Comparison of ENCODE assay signal across 31 cellular contexts in the genomic region with DNA sequence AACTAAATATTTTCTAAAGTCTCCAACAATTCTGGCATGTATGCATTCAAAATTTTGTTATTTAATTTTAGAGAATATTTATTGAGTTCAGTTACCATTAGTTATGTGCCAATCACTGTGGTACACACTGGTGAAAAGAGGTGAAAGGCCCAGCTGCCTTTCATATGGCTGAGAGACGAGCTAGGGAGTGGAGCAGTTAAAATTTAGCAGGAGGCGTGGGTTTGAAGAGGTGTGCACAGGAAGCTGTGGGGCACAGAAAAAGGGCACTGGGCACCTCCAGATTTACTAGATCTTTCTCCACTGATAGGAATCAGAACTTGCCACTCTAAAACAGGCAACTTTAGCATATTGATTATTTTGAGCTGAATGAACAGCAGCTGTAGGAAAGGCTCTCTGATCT.
"Had no signal": no experiment of that assay in that cellular context is flagged by ENCODE, and none has a peak within 500 bp of the region (broad histone marks: within the 10 kb centered on the region; RNA-seq: fewer than 3 reads in every experiment).

No MANE protein-coding gene starts in this region.

- H3K4me1 ChIP-seq: adrenal gland, body of pancreas, breast epithelium had no signal

- DNase-seq: activated B cell treated with CpG ODN at 0.5 μM for 24 hours; activated CD4-positive, alpha-beta memory T cell treated with anti-CD3 and anti-CD28 coated beads for 36 hours; activated CD4-positive, alpha-beta T cell treated with anti-CD3 and anti-CD28 coated beads for 4 hours; activated CD4-positive, alpha-beta T cell treated with anti-CD3 and anti-CD28 coated beads, Interleukin-2, amount 10 ng/mL, durations not matched to agents 24 days and 14 days; activated CD4-positive, alpha-beta T cell treated with anti-CD3 and anti-CD28 coated beads, Interleukin-2, amount 50 U/mL, for 1 hour; activated CD4-positive, alpha-beta T cell treated with anti-CD3 and anti-CD28 coated beads, Interleukin-2, amount 50 U/mL, for 4 hours; activated CD4-positive, CD25-positive, alpha-beta regulatory T cell treated with anti-CD3 and anti-CD28 coated beads, Interleukin-2, amount 50 U/mL, for 72 hours; activated CD8-positive, alpha-beta memory T cell treated with anti-CD3 and anti-CD28 coated beads, Interleukin-2, amount 50 U/mL, for 4 hours; activated CD8-positive, alpha-beta T cell treated with anti-CD3 and anti-CD28 coated beads for 36 hours; activated effector memory CD4-positive, alpha-beta T cell treated with anti-CD3 and anti-CD28 coated beads, Interleukin-2, amount 50 U/mL, for 16 hours; activated gamma-delta T cell treated with Interleukin-2 at 50 U/mL for 16 hours; activated naive CD4-positive, alpha-beta T cell; activated naive CD4-positive, alpha-beta T cell treated with anti-CD3 and anti-CD28 coated beads for 36 hours; activated naive CD4-positive, alpha-beta T cell treated with anti-CD3 and anti-CD28 coated beads, Interleukin-2, amount 50 U/mL, for 16 hours; activated naive CD8-positive, alpha-beta T cell treated with anti-CD3 and anti-CD28 coated beads for 36 hours; activated T-cell treated with anti-CD3 and anti-CD28 coated beads for 4 hours; activated T-cell treated with anti-CD3 and anti-CD28 coated beads, Interleukin-2, amount 50 U/mL, for 1 hour; activated T-cell treated with anti-CD3 and anti-CD28 coated beads, Interleukin-2, amount 50 U/mL, for 4 hours; activated T-cell treated with anti-CD3 and anti-CD28 coated beads, Interleukin-2, amount 50 U/mL, for 72 hours; adrenal gland; amniotic stem cell; aorta; body of pancreas; brain microvascular endothelial cell; central memory CD4-positive, alpha-beta T cell; T-helper 9 cell had no signal

- H3K36me3 ChIP-seq: adrenal gland, brain microvascular endothelial cell, breast epithelium had no signal

- H3K9me3 ChIP-seq: adrenal gland had no signal

- ATAC-seq: activated CD8-positive, alpha-beta T cell treated with anti-CD3 and anti-CD28 coated beads for 36 hours; activated naive CD4-positive, alpha-beta T cell treated with anti-CD3 and anti-CD28 coated beads, Interleukin-2, amount 50 U/mL, for 72 hours; activated T-cell treated with anti-CD3 and anti-CD28 coated beads, Interleukin-2, amount 50 U/mL, for 4 hours; activated T-cell treated with anti-CD3 and anti-CD28 coated beads, Interleukin-2, amount 50 U/mL, for 72 hours; activated T-helper 17 cell treated with anti-CD3 and anti-CD28 coated beads, Interleukin-2, amount 50 U/mL, for 72 hours; body of pancreas had no signal

- H3K27me3 ChIP-seq: adrenal gland, body of pancreas, brain microvascular endothelial cell, breast epithelium had no signal

- H3K27ac ChIP-seq: adrenal gland, body of pancreas, brain microvascular endothelial cell, breast epithelium, coronary artery, VCaP had no signal

- H3K4me3 ChIP-seq: adrenal gland, body of pancreas, breast epithelium, coronary artery had no signal
